1 cellular context compared by ENCODE assay signal in genomic region chr16:29200033-29200661, GRCh38.
TF ChIP-seq lines count a peak whose summit lies in the region.

No MANE protein-coding gene starts in this region.

TF ChIP-seq in HEK293, 187 proteins besides CTCF, POLR2A, EP300 and RAD21 (continued from another document):
- TF ChIP-seq, protein P1, sequence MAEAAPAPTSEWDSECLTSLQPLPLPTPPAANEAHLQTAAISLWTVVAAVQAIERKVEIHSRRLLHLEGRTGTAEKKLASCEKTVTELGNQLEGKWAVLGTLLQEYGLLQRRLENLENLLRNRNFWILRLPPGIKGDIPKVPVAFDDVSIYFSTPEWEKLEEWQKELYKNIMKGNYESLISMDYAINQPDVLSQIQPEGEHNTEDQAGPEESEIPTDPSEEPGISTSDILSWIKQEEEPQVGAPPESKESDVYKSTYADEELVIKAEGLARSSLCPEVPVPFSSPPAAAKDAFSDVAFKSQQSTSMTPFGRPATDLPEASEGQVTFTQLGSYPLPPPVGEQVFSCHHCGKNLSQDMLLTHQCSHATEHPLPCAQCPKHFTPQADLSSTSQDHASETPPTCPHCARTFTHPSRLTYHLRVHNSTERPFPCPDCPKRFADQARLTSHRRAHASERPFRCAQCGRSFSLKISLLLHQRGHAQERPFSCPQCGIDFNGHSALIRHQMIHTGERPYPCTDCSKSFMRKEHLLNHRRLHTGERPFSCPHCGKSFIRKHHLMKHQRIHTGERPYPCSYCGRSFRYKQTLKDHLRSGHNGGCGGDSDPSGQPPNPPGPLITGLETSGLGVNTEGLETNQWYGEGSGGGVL (tag by site-specific recombination; IDR thresholded peaks at IDR 0.05) = peak; percentile 64
- TF ChIP-seq ZNF843 (tag by site-specific recombination; IDR thresholded peaks at IDR 0.05) = 0 out of 2 replicates have a peak, but pooled peaks have one; percentile 34
- TF ChIP-seq ZBTB17 (tag by site-specific recombination; IDR thresholded peaks at IDR 0.05) = peak; percentile 25; the same call in 1 of the 2 replicates
- TF ChIP-seq ZFHX2 (tag by site-specific recombination; conservative IDR thresholded peaks at IDR 0.05) = peak; percentile 30; the same call in 1 of the 2 replicates
- peak; percentile 82 for TF ChIP-seq WT1 (tag by site-specific recombination; IDR thresholded peaks at IDR 0.05)
- TF ChIP-seq ZBTB44 (tag by site-specific recombination; IDR thresholded peaks at IDR 0.05) = peak; percentile 51; the same call in 1 of the 2 replicates
